ENCODE assay signal across 28 cellular contexts in genomic region chrX:78592030-78592429, GRCh38.
"Had no signal": no experiment of that assay in that cellular context is flagged by ENCODE, and none has a peak within 500 bp of the region (broad histone marks: within the 10 kb centered on the region; RNA-seq: fewer than 3 reads in every experiment).

No MANE protein-coding gene starts in this region.

- H3K27ac Mint-ChIP-seq: mesothelial cell of epicardium; naive B cell; naive thymus-derived CD8-positive, alpha-beta T cell had no signal

- H3K36me3 ChIP-seq: esophagus squamous epithelium, gastrocnemius medialis, heart right ventricle, left lung, lower lobe of right lung had no signal

- ATAC-seq: esophagus mucosa; gastrocnemius medialis; heart right ventricle; left cardiac atrium; left lung; left ventricle myocardium superior; lower lobe of right lung; mucosa of descending colon; naive thymus-derived CD8-positive, alpha-beta T cell had no signal

- H3K9me3 ChIP-seq: esophagus squamous epithelium, gastrocnemius medialis, left lung, lower lobe of right lung, mucosa of descending colon had no signal

- FAIRE-seq: endometrium, islet of Langerhans, keratinocyte had no signal

- DNase-seq: dermis blood vessel endothelial cell; dorsolateral prefrontal cortex; effector CD4-positive, alpha-beta T cell; effector memory CD4-positive, alpha-beta T cell; erythroblast; esophagus squamous epithelium; foreskin fibroblast; foreskin melanocyte; gastrocnemius medialis; glutamatergic neuron; head of caudate nucleus; heart right ventricle; hippocampal formation; left cardiac atrium; left lung; left ventricle myocardium superior; lower lobe of right lung; mesenchymal stem cell; mucosa of descending colon; naive B cell; naive thymus-derived CD8-positive, alpha-beta T cell had no signal

- H3K27ac ChIP-seq: coronary artery, dorsolateral prefrontal cortex, epithelial cell of prostate, esophagus squamous epithelium, gastrocnemius medialis, heart right ventricle, left lung, lower lobe of right lung had no signal

- H3K4me3 Mint-ChIP-seq: mesothelial cell of epicardium; naive thymus-derived CD8-positive, alpha-beta T cell had no signal

- H3K4me1 Mint-ChIP-seq: mesothelial cell of epicardium had no signal

- H3K27me3 ChIP-seq: esophagus squamous epithelium, left lung had no signal

- H3K36me3 Mint-ChIP-seq: mesothelial cell of epicardium, naive B cell had no signal

- H3K4me3 ChIP-seq: coronary artery, dorsolateral prefrontal cortex, esophagus squamous epithelium, gastrocnemius medialis, heart right ventricle, left lung, lower lobe of right lung, mucosa of descending colon had no signal

- H3K4me1 ChIP-seq: esophagus squamous epithelium, gastrocnemius medialis, heart right ventricle, left lung, lower lobe of right lung had no signal

- H3K27me3 Mint-ChIP-seq: naive thymus-derived CD8-positive, alpha-beta T cell had no signal
